ENCODE assay signal across 25 cellular contexts in the genomic region with DNA sequence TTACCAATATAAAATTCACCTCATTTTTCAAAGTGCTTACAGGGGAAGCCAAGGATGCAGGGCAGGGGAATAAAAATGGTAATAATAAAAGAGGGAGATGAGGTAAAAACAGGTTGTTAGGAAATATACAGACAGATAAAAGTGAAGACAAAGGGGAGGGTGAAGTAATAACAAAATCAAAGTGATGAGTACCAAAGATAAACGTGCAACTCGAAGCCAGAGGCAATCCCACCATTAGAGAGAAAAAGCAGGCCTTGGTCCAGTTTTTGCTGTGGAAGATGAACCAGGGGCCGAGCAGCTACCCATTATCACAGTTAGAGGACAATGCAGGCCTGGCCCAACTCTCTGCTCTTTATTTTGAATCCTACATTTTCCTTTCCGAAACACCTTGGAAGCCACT.
"Had no signal": no experiment of that assay in that cellular context is flagged by ENCODE, and none has a peak within 500 bp of the region (broad histone marks: within the 10 kb centered on the region; RNA-seq: fewer than 3 reads in every experiment).

No MANE protein-coding gene starts in this region.

- H3K4me1 ChIP-seq: esophagus muscularis mucosa, foreskin keratinocyte, heart left ventricle, left ventricle myocardium inferior, lower lobe of right lung had no signal

- H3K36me3 ChIP-seq: esophagus muscularis mucosa, gastroesophageal sphincter, heart left ventricle, left ventricle myocardium inferior, lower lobe of right lung had no signal

- FAIRE-seq: colon, endothelial cell of umbilical vein, frontal cortex, kidney had no signal

- DNase-seq: dermis blood vessel endothelial cell; dorsolateral prefrontal cortex; effector CD4-positive, alpha-beta T cell; effector memory CD4-positive, alpha-beta T cell; foreskin keratinocyte; heart left ventricle; hypothalamus; immature natural killer cell; islet precursor cell; kidney; kidney glomerular epithelial cell; left colon; left ventricle myocardium inferior; lower lobe of right lung; mesenchymal stem cell; midbrain; naive thymus-derived CD4-positive, alpha-beta T cell had no signal

- H2AFZ ChIP-seq: hepatocyte had no signal

- ATAC-seq: gastroesophageal sphincter; heart left ventricle; left colon; left lobe of liver; lower lobe of right lung; naive thymus-derived CD4-positive, alpha-beta T cell had no signal

- H3K79me2 ChIP-seq: hepatocyte had no signal

- H3K4me1 Mint-ChIP-seq: immature natural killer cell had no signal

- H3K4me3 Mint-ChIP-seq: immature natural killer cell; naive thymus-derived CD4-positive, alpha-beta T cell had no signal

- H3K27me3 ChIP-seq: dorsolateral prefrontal cortex, esophagus muscularis mucosa, foreskin keratinocyte, gastroesophageal sphincter, heart left ventricle, hepatocyte had no signal

- H3K4me3 ChIP-seq: coronary artery, dorsolateral prefrontal cortex, esophagus muscularis mucosa, gastroesophageal sphincter, heart left ventricle, hepatocyte, left ventricle myocardium inferior, lower lobe of right lung had no signal

- H3K36me3 Mint-ChIP-seq: immature natural killer cell had no signal

- H3K4me2 ChIP-seq: hepatocyte had no signal

- H3K9me3 ChIP-seq: esophagus muscularis mucosa, gastroesophageal sphincter, lower lobe of right lung had no signal

- H3K27ac Mint-ChIP-seq: immature natural killer cell had no signal

- H3K27ac ChIP-seq: coronary artery, dorsolateral prefrontal cortex, esophagus muscularis mucosa, foreskin keratinocyte, gastroesophageal sphincter, heart left ventricle, hepatocyte, left ventricle myocardium inferior, lower lobe of right lung had no signal
